ENCODE assay signal across 8 cellular contexts in the genomic region with DNA sequence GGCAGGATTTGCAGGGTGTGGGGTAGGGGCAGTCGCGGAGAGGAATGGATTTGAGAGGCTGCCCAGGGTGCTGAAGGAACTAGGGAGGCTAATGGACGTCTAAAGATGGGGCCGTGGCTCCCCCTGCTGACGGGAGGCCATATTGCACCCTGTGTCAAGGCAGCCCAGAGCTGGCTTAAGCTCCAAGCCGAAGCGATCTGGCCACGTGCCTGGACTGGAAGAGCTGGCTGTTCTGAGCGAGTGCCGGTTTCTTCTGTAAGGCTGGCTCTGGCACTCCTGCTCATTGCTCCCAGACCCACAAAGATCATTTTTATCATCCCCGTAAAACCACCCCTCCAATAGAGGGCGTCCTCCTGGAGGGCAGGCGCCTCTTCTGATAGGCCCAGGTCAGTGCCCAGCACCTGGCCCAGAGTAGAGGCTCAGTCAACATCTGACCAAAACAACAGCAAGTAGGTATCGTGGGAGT. TPM values are rescaled to one million over a fixed set of nuclear protein-coding genes. Genes with fewer than 3 reads are reported as not detected.
DNase-seq lines count a peak whose midpoint lies in the region; ATAC-seq and TF ChIP-seq lines count a peak whose summit lies in the region.

No MANE protein-coding gene starts in this region.

- peak overlapping the region; percentile 21 for H3K9ac ChIP-seq in NT2/D1 (ENCODE audit: insufficient read length, low read depth)

- H3K4me1 ChIP-seq in NT2/D1 (ENCODE audit: insufficient read depth, insufficient read length), result no peaks in the 10 kb centered on the region

- no peaks in the 10 kb centered on the region for H3K9me3 ChIP-seq in NT2/D1 (ENCODE audit: insufficient read depth, low read length)

- TF ChIP-seq CTCF in epithelial cell of proximal tubule (conservative IDR thresholded peaks at IDR 0.05; ENCODE audit: low read depth, low read length), result peak; percentile 71

- peaks cover 3% of the 10 kb centered on the region for H3K27me3 ChIP-seq in NT2/D1 (ENCODE audit: insufficient read depth, insufficient read length)

- DNase-seq in GDM1 (lab: John Stamatoyannopoulos, UW) (peak; percentile 68), HS-5 (ENCODE audit: low read depth) (peak; percentile 16), NT2/D1 (ENCODE audit: low read depth, low spot score) (no peak), activated T-cell treated with anti-CD3 and anti-CD28 coated beads for 1 hour (ENCODE audit: low read depth) (peak; percentile 67), epithelial cell of proximal tubule (ENCODE audit: low read depth) (no peak), myocyte (ENCODE audit: low read depth) (peak; percentile 63)
- DNase-seq in stimulated activated CD8-positive, alpha-beta memory T cell treated with anti-CD3 and anti-CD28 coated beads, Interleukin-7, amount 100 ng/mL, for 24 hours (ENCODE audit: low read depth), result peak; percentile 68

- H3K36me3 ChIP-seq in NT2/D1 (ENCODE audit: insufficient read depth, insufficient read length, low read length), result no peaks in the 10 kb centered on the region

- ATAC-seq in GM18870 (IDR thresholded peaks at IDR 0.05; ENCODE audit: unreplicated experiment), result no peak

- H3K4me3 ChIP-seq in NT2/D1 (ENCODE audit: insufficient read length, low read depth), result no peak overlapping the region
- H3K4me3 ChIP-seq in epithelial cell of proximal tubule (ENCODE audit: low read depth, low read length), result peak overlapping the region; percentile 14

RNA-seq across cellular contexts. Expression of a gene that starts 5.6 kb away (rescaled TPM):
- 0.86 TPM in 1 of 2 replicates, not detected in the other for total RNA-seq in epithelial cell of proximal tubule
- 1.1 and 2.1 TPM in 2 replicates for total RNA-seq in myocyte
- 2.0 TPM for polyA plus RNA-seq in myocyte (2012)

RNA-seq across cellular contexts. Expression of a gene that starts 19.8 kb away (rescaled TPM):
- total RNA-seq in epithelial cell of proximal tubule (20.0 and 30.5 TPM in 2 replicates), myocyte (20.7 and 39.8 TPM in 2 replicates)
- polyA plus RNA-seq in myocyte (2012), result 39.2 TPM

RNA-seq across cellular contexts. Expression of a gene that starts 21.0 kb away (rescaled TPM):
- total RNA-seq in epithelial cell of proximal tubule, result 3.1 and 5.9 TPM in 2 replicates
- total RNA-seq in myocyte, result not detected in 2 replicates
- not detected for polyA plus RNA-seq in myocyte (2012)

RNA-seq across cellular contexts. Expression of a gene that starts 56.2 kb away (rescaled TPM):
- 155 and 163 TPM in 2 replicates for total RNA-seq in epithelial cell of proximal tubule
- 150 and 162 TPM in 2 replicates for total RNA-seq in myocyte
- 268 TPM for polyA plus RNA-seq in myocyte (2012)

RNA-seq across cellular contexts. Expression of a gene that starts 56.7 kb away (rescaled TPM):
- 8.2 and 12.6 TPM in 2 replicates for total RNA-seq in epithelial cell of proximal tubule
- total RNA-seq in myocyte, result 53.8 and 71.6 TPM in 2 replicates
- polyA plus RNA-seq in myocyte (2012), result 38.3 TPM

Comparison
In these comparisons a context has a peak if more than half of its experiments do, and no peak if none do; other contexts are left out.
1. DNase-seq: peak in GDM1 (single experiment), HS-5 (single experiment), activated T-cell treated with anti-CD3 and anti-CD28 coated beads for 1 hour (single experiment), myocyte (single experiment) and stimulated activated CD8-positive, alpha-beta memory T cell treated with anti-CD3 and anti-CD28 coated beads, Interleukin-7, amount 100 ng/mL, for 24 hours (single experiment); none in NT2/D1 (single experiment) and epithelial cell of proximal tubule (single experiment).